In the genomic region with DNA sequence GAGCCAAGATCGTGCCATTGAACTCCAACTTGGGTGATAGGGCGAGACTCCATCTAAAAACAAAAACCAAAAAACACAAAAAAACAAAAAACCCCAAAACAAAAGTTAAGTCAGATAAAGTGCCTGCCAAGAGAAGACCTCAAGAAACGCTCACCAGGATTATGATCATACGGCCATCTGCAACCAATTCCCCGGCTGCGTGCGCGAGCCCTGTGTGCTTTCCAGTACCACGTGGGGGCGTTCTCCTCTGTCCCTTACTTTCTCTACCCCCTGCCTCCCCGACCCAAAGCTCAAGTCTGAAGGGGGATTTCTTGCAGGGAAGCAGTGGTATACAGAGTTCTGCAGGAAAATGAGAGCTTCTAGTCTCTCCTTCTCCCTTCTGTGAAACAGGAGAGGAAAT, we compare ENCODE assay signal across 8 cellular contexts. TPM values are rescaled to one million over a fixed set of nuclear protein-coding genes. Genes with fewer than 3 reads are reported as not detected.
DNase-seq lines count a peak whose midpoint lies in the region; ATAC-seq and TF ChIP-seq lines count a peak whose summit lies in the region.

No MANE protein-coding gene starts in this region.

- no peak overlapping the region for H3K4me3 ChIP-seq in AG10803 (ENCODE audit: low read length)
- no peak overlapping the region for H3K4me3 ChIP-seq in GM12865 (ENCODE audit: low read depth, low read length)
- no peak overlapping the region for H3K4me3 ChIP-seq in PC-3 (ENCODE audit: low read length)

- H2AFZ ChIP-seq in PC-3 (ENCODE audit: low read length): no peak overlapping the region

- CTCF ChIA-PET in PC-3 (lab: Charles Lee): interaction anchor here (0.6 kb wide), 2 partner anchors 579 to 783 kb away, joined by 3 read pairs; no protein-coding TSS in a partner anchor

- intact Hi-C loops in PC-3 (cut with micrococcal nuclease): no loop called here

- no peaks in the 10 kb centered on the region for H3K9me3 ChIP-seq in PC-3 (ENCODE audit: low read length)

- peaks cover 4% of the 10 kb centered on the region; the same call in 1 of the 2 replicates for H3K4me1 ChIP-seq in PC-3 (ENCODE audit: insufficient read depth, low read length)

- H3K79me2 ChIP-seq in PC-3 (ENCODE audit: low read length): no peaks in the 10 kb centered on the region

- H4K20me1 ChIP-seq in PC-3 (ENCODE audit: low read length): no peaks in the 10 kb centered on the region

- no peak overlapping the region for H3K27ac ChIP-seq in PC-3 (ENCODE audit: low read length)

- H3K4me2 ChIP-seq in PC-3 (ENCODE audit: low read length): no peak overlapping the region

- H3K9ac ChIP-seq in PC-3 (ENCODE audit: low read length): no peak overlapping the region

- no peak for DNase-seq in AG10803 (ENCODE audit: low read depth)
- DNase-seq in GM12865 (ENCODE audit: low read depth): peak; percentile 34
- DNase-seq in PC-3: peak; percentile 19
- peak; percentile 41 for DNase-seq in fibroblast of peridontal ligament (ENCODE audit: extremely low read depth)
- DNase-seq in DMS79 (lab: John Stamatoyannopoulos, UW): no peak
- DNase-seq in NCI-H146 treated with DMSO at 0.1 percent for 48 hours (lab: John Stamatoyannopoulos, UW; ENCODE audit: unreplicated experiment): no peak
- DNase-seq in effector CD4-positive, alpha-beta T cell: no peak

- BruUV-seq in PC-3 (replicated peaks; lab: Mats Ljungman, UMichigan): no TSS peak

- ATAC-seq in PC-3: peak; percentile 37; the same call in 1 of the 2 replicates
- ATAC-seq in GM19397 (IDR thresholded peaks at IDR 0.05; ENCODE audit: unreplicated experiment): no peak

- no peaks in the 10 kb centered on the region for H3K9me2 ChIP-seq in PC-3 (replicated peaks; ENCODE audit: low read length)

- H3K36me3 ChIP-seq in PC-3 (ENCODE audit: low read depth, low read length): no peaks in the 10 kb centered on the region

- POLR2A ChIA-PET in PC-3 (lab: Charles Lee; ENCODE audit: unreplicated experiment): no interaction called here

- TF ChIP-seq CTCF in AG10803 (conservative IDR thresholded peaks at IDR 0.05; ENCODE audit: low read length) (peak; percentile 36), GM12865 (IDR thresholded peaks at IDR 0.05; ENCODE audit: insufficient read depth, low read depth, low read length, missing control alignments) (peak; percentile 50), PC-3 (conservative IDR thresholded peaks at IDR 0.05; ENCODE audit: low read depth, low read length) (peak; percentile 65)

- H3F3A ChIP-seq in PC-3 (ENCODE audit: low read length, unreplicated experiment): no peaks in the 10 kb centered on the region

- no peaks in the 10 kb centered on the region for H3K27me3 ChIP-seq in PC-3 (ENCODE audit: low read length)

RNA-seq across cellular contexts. Expression of a gene that starts 10.5 kb away (rescaled TPM):
- total RNA-seq in PC-3 (2014; rRNA removed): 253 and 320 TPM in 2 replicates

RNA-seq across cellular contexts. Expression of a gene that starts 22.7 kb away (rescaled TPM):
- total RNA-seq in PC-3 (2014; rRNA removed): 230 and 240 TPM in 2 replicates

RNA-seq across cellular contexts. Expression of a gene that starts 27.5 kb away (rescaled TPM):
- 0.06 TPM in 1 of 2 replicates, not detected in the other for total RNA-seq in PC-3 (2014; rRNA removed)

RNA-seq across cellular contexts. Expression of a gene that starts 41.0 kb away (rescaled TPM):
- total RNA-seq in PC-3 (2014; rRNA removed): 22.1 and 23.2 TPM in 2 replicates

Comparison
In these comparisons a context has a peak if more than half of its experiments do, and no peak if none do; other contexts are left out.
1. DNase-seq: peak in GM12865 (single experiment), PC-3 (single experiment) and fibroblast of peridontal ligament (single experiment); none in AG10803 (single experiment), DMS79 (single experiment), NCI-H146 treated with DMSO at 0.1 percent for 48 hours (single experiment) and effector CD4-positive, alpha-beta T cell (single experiment).
2. Peak in every context shown above with its lines, with median percentiles within 50 percentile points of each other: CTCF ChIP-seq.